Comparison of ENCODE assay signal across 20 cellular contexts in the genomic region with DNA sequence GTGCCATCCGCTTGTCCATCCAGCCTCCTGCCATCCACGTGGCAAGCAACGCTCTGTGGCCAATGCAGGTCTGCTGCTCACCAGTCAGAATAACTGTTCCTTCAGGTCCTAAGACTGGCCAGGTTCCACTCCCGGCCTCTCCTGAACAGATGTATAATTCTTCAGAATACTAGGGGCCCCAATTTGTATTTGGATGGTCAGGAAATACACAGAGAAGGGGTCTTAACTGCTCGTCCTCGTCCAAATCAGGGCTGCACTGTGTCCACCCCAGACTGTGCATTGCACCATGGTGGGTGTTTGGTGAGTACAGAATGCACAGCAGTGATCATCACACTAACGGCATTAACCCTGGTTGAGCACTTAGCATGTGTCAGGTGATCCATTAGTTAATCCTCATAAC. TPM values are rescaled to one million over a fixed set of nuclear protein-coding genes. Genes with fewer than 3 reads are reported as not detected.
DNase-seq lines count a peak whose midpoint lies in the region; ATAC-seq, FAIRE-seq and TF ChIP-seq lines count a peak whose summit lies in the region.
"Had no signal": no experiment of that assay in that cellular context is flagged by ENCODE, and none has a peak within 500 bp of the region (broad histone marks: within the 10 kb centered on the region; RNA-seq: fewer than 3 reads in every experiment).

No MANE protein-coding gene starts in this region.

- H3K4me1 Mint-ChIP-seq in activated CD4-positive, alpha-beta T cell treated with anti-CD3 and anti-CD28 coated beads, Interleukin-2, amount 10 ng/mL, durations not matched to agents 24 days and 14 days: no peaks in the 10 kb centered on the region
- peaks cover 6% of the 10 kb centered on the region for H3K4me1 Mint-ChIP-seq in activated CD4-positive, alpha-beta T cell treated with anti-CD3 and anti-CD28 coated beads, Interleukin-2, amount 10 ng/mL, durations not matched to agents 7 days and 5 days
- no peaks in the 10 kb centered on the region for H3K4me1 Mint-ChIP-seq in stimulated activated effector memory CD8-positive, alpha-beta T cell treated with anti-CD3 and anti-CD28 coated beads, Interleukin-12 subunit alpha, Interleukin-12 subunit beta, amount 100 ng/mL, for 72 hours
- H3K4me1 Mint-ChIP-seq: B cell had no signal

- H3K36me3 Mint-ChIP-seq in activated CD4-positive, alpha-beta T cell treated with anti-CD3 and anti-CD28 coated beads, Interleukin-2, amount 10 ng/mL, durations not matched to agents 24 days and 14 days (ENCODE audit: low read depth): no peaks in the 10 kb centered on the region
- H3K36me3 Mint-ChIP-seq in activated CD4-positive, alpha-beta T cell treated with anti-CD3 and anti-CD28 coated beads, Interleukin-2, amount 10 ng/mL, durations not matched to agents 7 days and 5 days (ENCODE audit: low read depth): no peaks in the 10 kb centered on the region
- no peaks in the 10 kb centered on the region for H3K36me3 Mint-ChIP-seq in stimulated activated effector memory CD8-positive, alpha-beta T cell treated with anti-CD3 and anti-CD28 coated beads, Interleukin-12 subunit alpha, Interleukin-12 subunit beta, amount 100 ng/mL, for 72 hours
- H3K36me3 Mint-ChIP-seq: CD8-positive, alpha-beta T cell had no signal

- H3K4me3 ChIP-seq in bronchial epithelial cell (ENCODE audit: low read depth, low read length): no peak overlapping the region
- H3K4me3 ChIP-seq: A549; BLaER1 treated with 17β-estradiol and CSF1 and Interleukin-3, amounts not matched to agents 10 nM and 100 nM had no signal

- no peak overlapping the region for H3K27ac Mint-ChIP-seq in activated CD4-positive, alpha-beta T cell treated with anti-CD3 and anti-CD28 coated beads, Interleukin-2, amount 10 ng/mL, durations not matched to agents 24 days and 14 days
- H3K27ac Mint-ChIP-seq in activated CD4-positive, alpha-beta T cell treated with anti-CD3 and anti-CD28 coated beads, Interleukin-2, amount 10 ng/mL, durations not matched to agents 7 days and 5 days: no peak overlapping the region
- H3K27ac Mint-ChIP-seq in stimulated activated effector memory CD8-positive, alpha-beta T cell treated with anti-CD3 and anti-CD28 coated beads, Interleukin-12 subunit alpha, Interleukin-12 subunit beta, amount 100 ng/mL, for 72 hours: no peak overlapping the region
- H3K27ac Mint-ChIP-seq: B cell; CD4-positive, alpha-beta T cell; CD8-positive, alpha-beta T cell had no signal

- H3K27me3 ChIP-seq in bronchial epithelial cell (ENCODE audit: control insufficient read depth, insufficient read depth, low read length): no peaks in the 10 kb centered on the region
- H3K27me3 ChIP-seq: BLaER1 treated with 17β-estradiol and CSF1 and Interleukin-3, amounts not matched to agents 10 nM and 100 nM had no signal

- POLR2A ChIA-PET in activated CD4-positive, alpha-beta T cell treated with anti-CD3 and anti-CD28 coated beads, Interleukin-2, amount 10 ng/mL, durations not matched to agents 7 days and 5 days (lab: Charles Lee): no interaction called here

- H3K27me3 Mint-ChIP-seq in activated CD4-positive, alpha-beta T cell treated with anti-CD3 and anti-CD28 coated beads, Interleukin-2, amount 10 ng/mL, durations not matched to agents 24 days and 14 days: peaks cover 10% of the 10 kb centered on the region
- peaks cover 10% of the 10 kb centered on the region for H3K27me3 Mint-ChIP-seq in activated CD4-positive, alpha-beta T cell treated with anti-CD3 and anti-CD28 coated beads, Interleukin-2, amount 10 ng/mL, durations not matched to agents 7 days and 5 days

- no peaks in the 10 kb centered on the region for H3K9me3 Mint-ChIP-seq in activated CD4-positive, alpha-beta T cell treated with anti-CD3 and anti-CD28 coated beads, Interleukin-2, amount 10 ng/mL, durations not matched to agents 24 days and 14 days
- no peaks in the 10 kb centered on the region for H3K9me3 Mint-ChIP-seq in activated CD4-positive, alpha-beta T cell treated with anti-CD3 and anti-CD28 coated beads, Interleukin-2, amount 10 ng/mL, durations not matched to agents 7 days and 5 days
- H3K9me3 Mint-ChIP-seq in stimulated activated effector memory CD8-positive, alpha-beta T cell treated with anti-CD3 and anti-CD28 coated beads, Interleukin-12 subunit alpha, Interleukin-12 subunit beta, amount 100 ng/mL, for 72 hours: no peaks in the 10 kb centered on the region
- H3K9me3 Mint-ChIP-seq: CD4-positive, alpha-beta T cell; CD8-positive, alpha-beta T cell had no signal

- intact Hi-C loops in activated CD4-positive, alpha-beta T cell treated with anti-CD3 and anti-CD28 coated beads, Interleukin-2, amount 10 ng/mL, durations not matched to agents 24 days and 14 days (cut with micrococcal nuclease): no loop called here
- intact Hi-C loops in posterior cingulate gyrus (cut with DNase I): no loop called here

- peak; percentile 26 for ATAC-seq in stimulated activated effector memory CD8-positive, alpha-beta T cell treated with anti-CD3 and anti-CD28 coated beads, Interleukin-12 subunit alpha, Interleukin-12 subunit beta, amount 100 ng/mL, for 72 hours
- no peak for ATAC-seq in HG02885 (IDR thresholded peaks at IDR 0.05; ENCODE audit: poor library complexity, unreplicated experiment)
- ATAC-seq: A549; CD8-positive, alpha-beta T cell had no signal

- DNase-seq in activated CD4-positive, alpha-beta T cell treated with anti-CD3 and anti-CD28 coated beads, Interleukin-2, amount 10 ng/mL, durations not matched to agents 24 days and 14 days: peak; percentile 19
- DNase-seq in activated CD4-positive, alpha-beta T cell treated with anti-CD3 and anti-CD28 coated beads, Interleukin-2, amount 10 ng/mL, durations not matched to agents 7 days and 5 days: no peak
- DNase-seq in bronchial epithelial cell (ENCODE audit: low read depth) (no peak), GM19238 (ENCODE audit: insufficient read length, low spot score) (no peak), posterior cingulate gyrus (no peak)
- DNase-seq in stimulated activated effector memory CD8-positive, alpha-beta T cell treated with anti-CD3 and anti-CD28 coated beads, Interleukin-12 subunit alpha, Interleukin-12 subunit beta, amount 100 ng/mL, for 72 hours (ENCODE audit: low spot score in 2 of 2): no peak
- DNase-seq: AML-193; Caco-2; Calu3; CD4-positive, alpha-beta T cell; CD8-positive, alpha-beta T cell; DMS79 treated with DMSO at 0.1 percent for 48 hours; GF-D8 had no signal

- no peaks in the 10 kb centered on the region for H3K36me3 ChIP-seq in bronchial epithelial cell (ENCODE audit: control insufficient read depth, insufficient read depth, low read length)
- H3K36me3 ChIP-seq: BLaER1 treated with 17β-estradiol and CSF1 and Interleukin-3, amounts not matched to agents 10 nM and 100 nM had no signal

- CTCF ChIA-PET in activated CD4-positive, alpha-beta T cell treated with anti-CD3 and anti-CD28 coated beads, Interleukin-2, amount 10 ng/mL, durations not matched to agents 7 days and 5 days (lab: Charles Lee): no interaction called here

- no peak for TF ChIP-seq CTCF in bronchial epithelial cell (IDR thresholded peaks at IDR 0.05; ENCODE audit: insufficient read depth, low read length, severe bottlenecking)

- no peak overlapping the region for H3K4me3 Mint-ChIP-seq in activated CD4-positive, alpha-beta T cell treated with anti-CD3 and anti-CD28 coated beads, Interleukin-2, amount 10 ng/mL, durations not matched to agents 24 days and 14 days
- no peak overlapping the region for H3K4me3 Mint-ChIP-seq in activated CD4-positive, alpha-beta T cell treated with anti-CD3 and anti-CD28 coated beads, Interleukin-2, amount 10 ng/mL, durations not matched to agents 7 days and 5 days
- no peak overlapping the region for H3K4me3 Mint-ChIP-seq in stimulated activated effector memory CD8-positive, alpha-beta T cell treated with anti-CD3 and anti-CD28 coated beads, Interleukin-12 subunit alpha, Interleukin-12 subunit beta, amount 100 ng/mL, for 72 hours
- H3K4me3 Mint-ChIP-seq: B cell; CD4-positive, alpha-beta T cell; CD8-positive, alpha-beta T cell had no signal

- FAIRE-seq in bronchial epithelial cell (lab: Jason Lieb, UNC): peak; percentile 47
- FAIRE-seq: A549, D721Med, G401.6, GM12891 had no signal

RNA-seq across cellular contexts. Expression of gene MINAR1, which starts 46.0 kb away (rescaled TPM):
- total RNA-seq in activated CD4-positive, alpha-beta T cell treated with anti-CD3 and anti-CD28 coated beads, Interleukin-2, amount 10 ng/mL, durations not matched to agents 24 days and 14 days: 0.64 and 0.65 TPM in 2 replicates
- under 1 TPM; 0.40 to 0.55 TPM for total RNA-seq in activated CD4-positive, alpha-beta T cell treated with anti-CD3 and anti-CD28 coated beads, Interleukin-2, amount 10 ng/mL, durations not matched to agents 7 days and 5 days
- 0.26 and 0.53 TPM in 2 replicates for total RNA-seq in bronchial epithelial cell
